Comparison of ENCODE assay signal across 11 cellular contexts in the genomic region with DNA sequence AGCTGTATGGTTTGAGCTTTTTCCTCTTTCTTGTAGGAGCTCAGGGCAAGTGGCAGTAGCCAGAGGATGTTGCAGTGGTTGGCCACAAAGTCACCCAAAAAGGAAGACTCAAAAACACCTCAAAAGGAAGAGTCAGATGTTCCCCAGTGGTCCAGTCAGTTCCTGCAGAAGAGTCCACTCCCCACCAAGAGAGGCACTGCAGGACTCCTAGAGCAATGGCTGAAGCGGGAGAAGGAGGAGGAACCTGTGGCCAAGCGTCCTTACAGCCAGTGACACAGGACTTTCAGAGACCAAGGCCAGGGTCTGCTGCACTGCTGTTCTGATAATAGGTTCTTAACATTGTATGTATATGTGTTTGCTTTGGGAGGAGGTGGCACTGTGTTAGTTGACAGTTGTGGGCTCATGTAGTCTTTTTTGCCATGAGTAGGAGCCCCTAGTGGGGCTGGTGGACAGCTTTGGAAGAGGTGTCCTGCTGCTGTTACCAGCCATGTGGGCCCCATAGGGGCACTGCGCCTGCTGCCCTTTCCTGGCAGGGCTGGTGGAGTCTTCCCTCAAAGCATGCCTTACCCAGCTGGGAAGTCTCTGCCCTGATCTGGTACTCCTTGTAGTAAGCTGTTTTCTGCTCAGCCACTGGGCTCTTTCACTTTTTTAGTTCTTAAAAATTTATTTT. TPM values are rescaled to one million over a fixed set of nuclear protein-coding genes. Genes with fewer than 3 reads are reported as not detected.
DNase-seq lines count a peak whose midpoint lies in the region; ATAC-seq and TF ChIP-seq lines count a peak whose summit lies in the region.
"Had no signal": no experiment of that assay in that cellular context is flagged by ENCODE, and none has a peak within 500 bp of the region (broad histone marks: within the 10 kb centered on the region; RNA-seq: fewer than 3 reads in every experiment).

No MANE protein-coding gene starts in this region.

- H3K4me3 ChIP-seq in cardiac muscle cell (no peak overlapping the region), mesodermal cell (ENCODE audit: extremely low read depth, insufficient read depth, low read length, poor library complexity, severe bottlenecking) (no peak overlapping the region), transverse colon (no peak overlapping the region), dorsolateral prefrontal cortex (no peak overlapping the region)

- TF ChIP-seq EP300 in transverse colon (IDR thresholded peaks at IDR 0.05; ENCODE audit: low read depth) = no peak

- WGBS in mesodermal cell (ENCODE audit: insufficient coverage in 2 of 2), 2 experiments = 94% methylated on average over 3 of the region's 3 CpGs
- WGBS in transverse colon (ENCODE audit: low coverage in 1 of 2), 2 donors = 80 to 89% methylated on average over 2 to 3 of the region's 3 CpGs

- H3K4me3 Mint-ChIP-seq in activated naive CD8-positive, alpha-beta T cell treated with anti-CD3 and anti-CD28 coated beads, Interleukin-2, amount 50 U/mL, for 24 hours = no peak overlapping the region

- H3K36me3 Mint-ChIP-seq in activated naive CD8-positive, alpha-beta T cell treated with anti-CD3 and anti-CD28 coated beads, Interleukin-2, amount 50 U/mL, for 24 hours (ENCODE audit: low read depth) = peaks cover 43% of the 10 kb centered on the region

- H3K4me1 ChIP-seq in cardiac muscle cell (ENCODE audit: low read depth) (peaks cover 33% of the 10 kb centered on the region), mesodermal cell (ENCODE audit: control insufficient read depth, insufficient read depth, low read length, poor library complexity, severe bottlenecking) (peaks cover 28% of the 10 kb centered on the region), transverse colon (peaks cover 0 to 4% (median 0%) of the 10 kb centered on the region in 4 donors)

- H3K27ac Mint-ChIP-seq in activated naive CD8-positive, alpha-beta T cell treated with anti-CD3 and anti-CD28 coated beads, Interleukin-2, amount 50 U/mL, for 24 hours = peak overlapping the region; percentile 34

- peaks cover 36% of the 10 kb centered on the region for H3K4me1 Mint-ChIP-seq in activated naive CD8-positive, alpha-beta T cell treated with anti-CD3 and anti-CD28 coated beads, Interleukin-2, amount 50 U/mL, for 24 hours

- DNase-seq in cardiac muscle cell (ENCODE audit: low read depth in 1 of 2, low spot score in 1 of 2) (peak in 1 of 2 donors; percentile 31), left cardiac atrium (no peak), transverse colon (no peak), GM13976 (ENCODE audit: low spot score) (no peak), dorsolateral prefrontal cortex (no peak)
- DNase-seq in activated naive CD8-positive, alpha-beta T cell treated with anti-CD3 and anti-CD28 coated beads, Interleukin-2, amount 50 U/mL, for 24 hours = no peak
- DNase-seq: activated CD4-positive, alpha-beta T cell treated with anti-CD3 and anti-CD28 coated beads, Interleukin-2, amount 50 U/mL, for 1 hour; central memory CD4-positive, alpha-beta T cell; OCI-M1 had no signal

- H3K9me3 Mint-ChIP-seq in activated naive CD8-positive, alpha-beta T cell treated with anti-CD3 and anti-CD28 coated beads, Interleukin-2, amount 50 U/mL, for 24 hours = no peaks in the 10 kb centered on the region

- no peak for TF ChIP-seq POLR2A in transverse colon (IDR thresholded peaks at IDR 0.05)

- intact Hi-C loops in left cardiac atrium (cut with DNase I) (no loop called here), transverse colon (cut with DNase I; ENCODE audit: low total_unique reads) (loop anchor here (1.0 kb wide), 1 partner anchor 21 kb away; no protein-coding TSS in a partner anchor), dorsolateral prefrontal cortex (cut with DNase I) (no loop called here)

- H3K9me3 ChIP-seq in cardiac muscle cell (ENCODE audit: low read depth) = no peaks in the 10 kb centered on the region
- no peaks in the 10 kb centered on the region for H3K9me3 ChIP-seq in mesodermal cell (ENCODE audit: control insufficient read depth, low read length)
- no peaks in the 10 kb centered on the region for H3K9me3 ChIP-seq in transverse colon

- H3K27me3 ChIP-seq in cardiac muscle cell (no peaks in the 10 kb centered on the region), transverse colon (no peaks in the 10 kb centered on the region), dorsolateral prefrontal cortex (no peaks in the 10 kb centered on the region)

- in situ Hi-C loops in transverse colon (cut with MboI; ENCODE audit: low pct_ligation_motif_present in 1 of 4, low pct_unique_long_range_greater_than_20kb in 1 of 4, low sequenced_read_pairs in 3 of 4) = no loop called here
- in situ Hi-C loops in GM13976 (cut with MboI; ENCODE audit: low sequenced_read_pairs, unreplicated experiment) = no loop called here

- ATAC-seq in left cardiac atrium (no peak), HG02870 (IDR thresholded peaks at IDR 0.05; ENCODE audit: unreplicated experiment) (no peak)
- ATAC-seq in activated naive CD8-positive, alpha-beta T cell treated with anti-CD3 and anti-CD28 coated beads, Interleukin-2, amount 50 U/mL, for 24 hours = peak; percentile 17

- peak overlapping the region; percentile 98 for H3K27ac ChIP-seq in cardiac muscle cell
- peak overlapping the region; percentile 98 for H3K27ac ChIP-seq in mesodermal cell (ENCODE audit: low read depth, low read length, severe bottlenecking)
- H3K27ac ChIP-seq in transverse colon = peak overlapping the region; percentile 24 to 79 (median 69)
- H3K27ac ChIP-seq in dorsolateral prefrontal cortex = peak overlapping the region in 26 of 59 donors; percentile 1 to 80 (median 42)

- H3K36me3 ChIP-seq in cardiac muscle cell = peaks cover 8% of the 10 kb centered on the region
- H3K36me3 ChIP-seq in mesodermal cell (ENCODE audit: control insufficient read depth, insufficient read depth, low read length) = peaks cover 38% of the 10 kb centered on the region
- H3K36me3 ChIP-seq in transverse colon = peaks cover 0 to 21% (median 2%) of the 10 kb centered on the region in 4 donors

- no peak for TF ChIP-seq CTCF in cardiac muscle cell (IDR thresholded peaks at IDR 0.05; ENCODE audit: low read depth, low read length)
- no peak for TF ChIP-seq CTCF in transverse colon (IDR thresholded peaks at IDR 0.05)
- TF ChIP-seq CTCF in GM13976 (IDR thresholded peaks at IDR 0.05; ENCODE audit: borderline replicate concordance, control extremely low read depth, extremely low read depth, insufficient read depth, missing control alignments) = no peak
- TF ChIP-seq CTCF in dorsolateral prefrontal cortex (IDR thresholded peaks at IDR 0.05 in 54 of 56, conservative IDR thresholded peaks at IDR 0.05 in 2 of 56; ENCODE audit: low read depth in 1 of 56, partially characterized antibody in 56 of 56) = no peak

- H3K27me3 Mint-ChIP-seq in activated naive CD8-positive, alpha-beta T cell treated with anti-CD3 and anti-CD28 coated beads, Interleukin-2, amount 50 U/mL, for 24 hours = no peaks in the 10 kb centered on the region

RNA-seq across cellular contexts. Expression of a gene that starts 26.0 kb away (rescaled TPM):
- total RNA-seq in cardiac muscle cell (45.2 and 50.9 TPM in 2 replicates), left cardiac atrium (10 to 100 TPM; 44.6 to 46.7 TPM), transverse colon (10 to 100 TPM; 11.3 to 32.6 (median 23.9) TPM), dorsolateral prefrontal cortex (10 to 100 TPM; 31.9 to 85.5 (median 48.3) TPM)
- 53.0 and 59.8 TPM in 2 replicates for polyA plus RNA-seq in cardiac muscle cell
- polyA plus RNA-seq in mesodermal cell (2013, experiment 1 of 2) = 42.3 TPM
- 39.6 TPM for polyA plus RNA-seq in mesodermal cell (2013, experiment 2 of 2)

RNA-seq across cellular contexts. Expression of a gene that starts 55.3 kb away (rescaled TPM):
- total RNA-seq in cardiac muscle cell (114 and 137 TPM in 2 replicates), left cardiac atrium (100 to 1,000 TPM; 109 to 149 TPM), transverse colon (100 to 1,000 TPM in 3 of 4 donors, 10 to 100 TPM in 1; 64.7 to 149 (median 116) TPM), dorsolateral prefrontal cortex (100 to 1,000 TPM in 108 of 120 experiments, 10 to 100 TPM in 12; 64.7 to 179 (median 137) TPM)
- polyA plus RNA-seq in cardiac muscle cell = 128 and 154 TPM in 2 replicates
- 184 TPM for polyA plus RNA-seq in mesodermal cell (2013, experiment 1 of 2)
- polyA plus RNA-seq in mesodermal cell (2013, experiment 2 of 2) = 161 TPM
